In genomic region chr1:90522432-90522831, GRCh38 we compare ENCODE assay signal across 29 cellular contexts.
"Had no signal": no experiment of that assay in that cellular context is flagged by ENCODE, and none has a peak within 500 bp of the region (broad histone marks: within the 10 kb centered on the region; RNA-seq: fewer than 3 reads in every experiment).

No MANE protein-coding gene starts in this region.

- H3K27ac ChIP-seq: adrenal gland, ascending aorta, body of pancreas, brain microvascular endothelial cell, breast epithelium, cardiac muscle cell had no signal

- H3K9me3 ChIP-seq: body of pancreas had no signal

- DNase-seq: activated effector memory CD4-positive, alpha-beta T cell treated with anti-CD3 and anti-CD28 coated beads, Interleukin-2, amount 50 U/mL, for 16 hours; activated effector memory CD4-positive, alpha-beta T cell treated with Interleukin-2 at 50 U/mL for 16 hours; activated gamma-delta T cell; activated gamma-delta T cell treated with Interleukin-2 at 50 U/mL for 16 hours; activated naive CD4-positive, alpha-beta T cell; activated naive CD4-positive, alpha-beta T cell treated with anti-CD3 and anti-CD28 coated beads for 36 hours; activated naive CD4-positive, alpha-beta T cell treated with anti-CD3 and anti-CD28 coated beads, Interleukin-2, amount 10 ng/mL, durations not matched to agents 7 days and 5 days; activated naive CD4-positive, alpha-beta T cell treated with anti-CD3 and anti-CD28 coated beads, Interleukin-2, amount 50 U/mL, for 16 hours; activated naive CD4-positive, alpha-beta T cell treated with Interleukin-2 at 50 U/mL for 16 hours; activated naive CD8-positive, alpha-beta T cell treated with anti-CD3 and anti-CD28 coated beads for 36 hours; activated naive CD8-positive, alpha-beta T cell treated with anti-CD3 and anti-CD28 coated beads, Interleukin-2, amount 10 ng/mL, durations not matched to agents 7 days and 5 days; activated naive CD8-positive, alpha-beta T cell treated with anti-CD3 and anti-CD28 coated beads, Interleukin-2, amount 50 U/mL, for 24 hours; activated T-cell treated with anti-CD3 and anti-CD28 coated beads, Interleukin-2, amount 50 U/mL, for 24 hours; activated T-cell treated with anti-CD3 and anti-CD28 coated beads, Interleukin-2, amount 50 U/mL, for 4 hours; activated T-cell treated with anti-CD3 and anti-CD28 coated beads, Interleukin-2, amount 50 U/mL, for 48 hours; activated T-cell treated with anti-CD3 and anti-CD28 coated beads, Interleukin-2, amount 50 U/mL, for 72 hours; adrenal gland; amniotic stem cell; amygdala; anterior cingulate cortex; aorta; body of pancreas; brain microvascular endothelial cell; caudate nucleus; central memory CD4-positive, alpha-beta T cell; cerebellar nuclear complex had no signal

- H3K36me3 ChIP-seq: adrenal gland, ascending aorta, brain microvascular endothelial cell, breast epithelium, cardiac muscle cell had no signal

- H3K4me3 ChIP-seq: adrenal gland, ascending aorta, body of pancreas, breast epithelium, cardiac muscle cell had no signal

- H3K4me1 ChIP-seq: adrenal gland, ascending aorta, body of pancreas, breast epithelium had no signal
